ENCODE assay signal across 18 cellular contexts in genomic region chr12:126899926-126900792, GRCh38.
"Had no signal": no experiment of that assay in that cellular context is flagged by ENCODE, and none has a peak within 500 bp of the region (broad histone marks: within the 10 kb centered on the region; RNA-seq: fewer than 3 reads in every experiment).

No MANE protein-coding gene starts in this region.

- H3K9me3 ChIP-seq: body of pancreas, lower lobe of right lung, sigmoid colon, testis had no signal

- DNase-seq: activated CD4-positive, alpha-beta T cell treated with anti-CD3 and anti-CD28 coated beads for 1 hour; activated CD4-positive, alpha-beta T cell treated with anti-CD3 and anti-CD28 coated beads, Interleukin-2, amount 50 U/mL, for 1 hour; activated CD8-positive, alpha-beta T cell treated with anti-CD3 and anti-CD28 coated beads, Interleukin-2, amount 10 ng/mL, durations not matched to agents 7 days and 5 days; activated gamma-delta T cell treated with Interleukin-2 at 50 U/mL for 16 hours; anterior cingulate cortex; body of pancreas; cortex of kidney; lower lobe of right lung; naive B cell; retina; sigmoid colon; stimulated activated CD4-positive, alpha-beta T cell treated with anti-CD3 and anti-CD28 coated beads, Interleukin-15, amount 100 ng/mL, for 24 hours; stimulated activated CD4-positive, alpha-beta T cell treated with anti-CD3 and anti-CD28 coated beads, Interleukin-2, amount 100 ng/mL, for 48 hours; stimulated activated naive CD4-positive, alpha-beta T cell; testis had no signal

- H3K4me1 ChIP-seq: body of pancreas, lower lobe of right lung, sigmoid colon, testis had no signal

- H3K27me3 ChIP-seq: body of pancreas, cardiac muscle cell, testis had no signal

- H3K4me2 ChIP-seq: smooth muscle cell had no signal

- H3K4me3 ChIP-seq: body of pancreas, cardiac muscle cell, lower lobe of right lung, sigmoid colon, smooth muscle cell, testis had no signal

- H3K27ac ChIP-seq: body of pancreas, cardiac muscle cell, epithelial cell of prostate, lower lobe of right lung, sigmoid colon, testis had no signal

- H3K36me3 ChIP-seq: cardiac muscle cell, lower lobe of right lung, sigmoid colon had no signal
